8 cellular contexts compared by ENCODE assay signal in genomic region chr5:6632931-6633468, GRCh38. TPM values are rescaled to one million over a fixed set of nuclear protein-coding genes. Genes with fewer than 3 reads are reported as not detected.
DNase-seq lines count a peak whose midpoint lies in the region; ATAC-seq, FAIRE-seq and TF ChIP-seq lines count a peak whose summit lies in the region.

Gene NSUN2, minus strand, starts transcription at chr5:6633044. Its CDS starts 65 bp downstream, at chr5:6632979.
Gene SRD5A1, plus strand, starts transcription at chr5:6633440. Its CDS starts 137 bp downstream, at chr5:6633577.

- FAIRE-seq in bronchial epithelial cell (lab: Jason Lieb, UNC) = no peak

- H3K27me3 ChIP-seq in bronchial epithelial cell (ENCODE audit: control insufficient read depth, insufficient read depth, low read length) = no peaks in the 10 kb centered on the region

- POLR2A ChIA-PET in WTC11 (lab: Charles Lee) = interaction anchor here (0.6 to 1.1 kb wide), 3 partner anchors 10 to 125 kb away, joined by 3 read pairs; no protein-coding TSS in a partner anchor

- CTCF ChIA-PET in WTC11 (lab: Charles Lee) = interaction anchor here (0.8 to 2.1 kb wide), 3 partner anchors 95 to 127 kb away, joined by 3 to 7 read pairs (median 5); no protein-coding TSS in a partner anchor

- peaks cover 4% of the 10 kb centered on the region for H3K36me3 ChIP-seq in bronchial epithelial cell (ENCODE audit: control insufficient read depth, insufficient read depth, low read length)

- no peak for TF ChIP-seq CTCF in WTC11 (IDR thresholded peaks at IDR 0.05)
- no peak for TF ChIP-seq CTCF in bronchial epithelial cell (IDR thresholded peaks at IDR 0.05; ENCODE audit: insufficient read depth, low read length, severe bottlenecking)

- peak within 1 kb of the TSS; percentile 73 for H3K4me3 ChIP-seq in bronchial epithelial cell (ENCODE audit: low read depth, low read length)

- H3K9me3 Mint-ChIP-seq in WTC11 = no peaks in the 10 kb centered on the region

- H3K27me3 Mint-ChIP-seq in WTC11 (ENCODE audit: low read depth) = no peaks in the 10 kb centered on the region

- H3K27ac Mint-ChIP-seq in WTC11 = peak within 1 kb of the TSS; percentile 94

- ATAC-seq in GM19023 (IDR thresholded peaks at IDR 0.05; ENCODE audit: unreplicated experiment) (peak; percentile 90), HG03196 (IDR thresholded peaks at IDR 0.05; ENCODE audit: unreplicated experiment) (peak; percentile 88), WTC11 (peak; percentile 92)

- H3K4me3 Mint-ChIP-seq in WTC11 = peak within 1 kb of the TSS; percentile 94

- H3K36me3 Mint-ChIP-seq in WTC11 = peaks cover 39% of the 10 kb centered on the region

- DNase-seq in AG08396 (ENCODE audit: low spot score) (peak; percentile 100), NCI-H226 (peak; percentile 70), WTC11 (ENCODE audit: low spot score) (peak; percentile 84), bronchial epithelial cell (ENCODE audit: low read depth) (peak; percentile 80), inferior parietal cortex (ENCODE audit: extremely low spot score) (peak; percentile 91), smooth muscle cell of the brain vasculature (ENCODE audit: low read depth, low spot score) (peak; percentile 83)

- peaks cover 16% of the 10 kb centered on the region for H3K4me1 Mint-ChIP-seq in WTC11

TF ChIP-seq in WTC11, 78 proteins besides CTCF, POLR2A, EP300 and RAD21 (continues in another document):
- TF ChIP-seq TEAD4 (CRISPR knock-in tag; IDR thresholded peaks at IDR 0.05) = no peak
- no peak for TF ChIP-seq SMAD4 (CRISPR knock-in tag; IDR thresholded peaks at IDR 0.05)
- TF ChIP-seq PRRX2 (CRISPR knock-in tag; IDR thresholded peaks at IDR 0.05) = 0 out of 2 replicates have a peak, but pooled peaks have one; percentile 30
- TF ChIP-seq ZNF121 (CRISPR knock-in tag; IDR thresholded peaks at IDR 0.05) = no peak
- no peak for TF ChIP-seq ZNF671 (CRISPR knock-in tag; IDR thresholded peaks at IDR 0.05)
- peak; percentile 62 for TF ChIP-seq SP1 (CRISPR knock-in tag; conservative IDR thresholded peaks at IDR 0.05)
- no peak for TF ChIP-seq MLX (CRISPR knock-in tag; IDR thresholded peaks at IDR 0.05)
- no peak for TF ChIP-seq NFATC4 (CRISPR knock-in tag; IDR thresholded peaks at IDR 0.05)
- no peak for TF ChIP-seq ZSCAN18 (CRISPR knock-in tag; IDR thresholded peaks at IDR 0.05)
- TF ChIP-seq MYBL2 (CRISPR knock-in tag; IDR thresholded peaks at IDR 0.05) = no peak
- peak; percentile 91; the same call in 1 of the 2 replicates for TF ChIP-seq KAT7 (CRISPR knock-in tag; IDR thresholded peaks at IDR 0.05; ENCODE audit: borderline replicate concordance)
- TF ChIP-seq FOXK1 (CRISPR knock-in tag; IDR thresholded peaks at IDR 0.05) = peak; percentile 44; the same call in 1 of the 2 replicates
- TF ChIP-seq FOXP4 (CRISPR knock-in tag; IDR thresholded peaks at IDR 0.05) = peak; percentile 50; the same call in 1 of the 2 replicates
- no peak for TF ChIP-seq HMGA2 (CRISPR knock-in tag; IDR thresholded peaks at IDR 0.05)
- no peak for TF ChIP-seq NR2C2 (CRISPR knock-in tag; IDR thresholded peaks at IDR 0.05)
- TF ChIP-seq CREB1 (CRISPR knock-in tag; IDR thresholded peaks at IDR 0.05) = no peak
- peak; percentile 41; the same call in 1 of the 2 replicates for TF ChIP-seq E2F4 (CRISPR knock-in tag; IDR thresholded peaks at IDR 0.05; ENCODE audit: borderline replicate concordance, low read depth)
- TF ChIP-seq USF2 (CRISPR knock-in tag; IDR thresholded peaks at IDR 0.05) = peak; percentile 96
- TF ChIP-seq GRHL2 (CRISPR knock-in tag; IDR thresholded peaks at IDR 0.05; ENCODE audit: insufficient replicate concordance, severe bottlenecking) = no peak
- TF ChIP-seq FOXP1 (CRISPR knock-in tag; IDR thresholded peaks at IDR 0.05; ENCODE audit: borderline replicate concordance) = peak; percentile 23; the same call in 1 of the 2 replicates
- peak; percentile 70; the same call in 1 of the 2 replicates for TF ChIP-seq GABPB1 (CRISPR knock-in tag; IDR thresholded peaks at IDR 0.05)
- no peak for TF ChIP-seq PREB (CRISPR knock-in tag; IDR thresholded peaks at IDR 0.05; ENCODE audit: borderline replicate concordance)
- 0 out of 2 replicates have a peak, but pooled peaks have one; percentile 30 for TF ChIP-seq HMGXB4 (CRISPR knock-in tag; IDR thresholded peaks at IDR 0.05)
- TF ChIP-seq MAX (CRISPR knock-in tag; IDR thresholded peaks at IDR 0.05) = peak; percentile 57
- TF ChIP-seq ATF1 (CRISPR knock-in tag; IDR thresholded peaks at IDR 0.05) = no peak

RNA-seq across cellular contexts. Expression of gene NSUN2, which starts in this region (rescaled TPM):
- 73.3 to 88.4 TPM (median 74.9 TPM) in 3 replicates for total RNA-seq in WTC11 (2021)
- total RNA-seq in bronchial epithelial cell = 78.5 and 81.0 TPM in 2 replicates

RNA-seq across cellular contexts. Expression of gene SRD5A1, which starts in this region (rescaled TPM):
- total RNA-seq in WTC11 (2021) (36.9 to 42.6 TPM (median 41.6 TPM) in 3 replicates), bronchial epithelial cell (14.8 and 24.0 TPM in 2 replicates)

Comparison
In these comparisons a context has a peak if more than half of its experiments do, and no peak if none do; other contexts are left out.
1. Peak in every context shown above with its lines: DNase-seq, ATAC-seq and H3K4me3 ChIP-seq.